ENCODE assay signal across 2 cellular contexts in genomic region chr10:63457576-63457975, GRCh38.
TF ChIP-seq lines count a peak whose summit lies in the region.

No MANE protein-coding gene starts in this region.

TF ChIP-seq in GM23338, 12 proteins besides CTCF, POLR2A, EP300 and RAD21:
- TF ChIP-seq ETS1 (IDR thresholded peaks at IDR 0.05) (no peak), JUNB (IDR thresholded peaks at IDR 0.05; ENCODE audit: unreplicated experiment) (no peak), ZNF114 (CRISPR knock-in tag; IDR thresholded peaks at IDR 0.05) (no peak), EZH2phosphoT487 (IDR thresholded peaks at IDR 0.05; ENCODE audit: unreplicated experiment) (no peak), NANOG (IDR thresholded peaks at IDR 0.05; ENCODE audit: borderline replicate concordance) (no peak), POLR2AphosphoS5 (IDR thresholded peaks at IDR 0.05; ENCODE audit: low read depth) (no peak), CREB1 (CRISPR knock-in tag; IDR thresholded peaks at IDR 0.05; ENCODE audit: low read depth) (no peak), ZNF331 (CRISPR knock-in tag; IDR thresholded peaks at IDR 0.05; ENCODE audit: low read depth) (no peak), EZH2 (IDR thresholded peaks at IDR 0.05; ENCODE audit: low read depth, unreplicated experiment) (no peak), STAT1 (IDR thresholded peaks at IDR 0.05; ENCODE audit: unreplicated experiment) (no peak)
- TF ChIP-seq, protein P1, sequence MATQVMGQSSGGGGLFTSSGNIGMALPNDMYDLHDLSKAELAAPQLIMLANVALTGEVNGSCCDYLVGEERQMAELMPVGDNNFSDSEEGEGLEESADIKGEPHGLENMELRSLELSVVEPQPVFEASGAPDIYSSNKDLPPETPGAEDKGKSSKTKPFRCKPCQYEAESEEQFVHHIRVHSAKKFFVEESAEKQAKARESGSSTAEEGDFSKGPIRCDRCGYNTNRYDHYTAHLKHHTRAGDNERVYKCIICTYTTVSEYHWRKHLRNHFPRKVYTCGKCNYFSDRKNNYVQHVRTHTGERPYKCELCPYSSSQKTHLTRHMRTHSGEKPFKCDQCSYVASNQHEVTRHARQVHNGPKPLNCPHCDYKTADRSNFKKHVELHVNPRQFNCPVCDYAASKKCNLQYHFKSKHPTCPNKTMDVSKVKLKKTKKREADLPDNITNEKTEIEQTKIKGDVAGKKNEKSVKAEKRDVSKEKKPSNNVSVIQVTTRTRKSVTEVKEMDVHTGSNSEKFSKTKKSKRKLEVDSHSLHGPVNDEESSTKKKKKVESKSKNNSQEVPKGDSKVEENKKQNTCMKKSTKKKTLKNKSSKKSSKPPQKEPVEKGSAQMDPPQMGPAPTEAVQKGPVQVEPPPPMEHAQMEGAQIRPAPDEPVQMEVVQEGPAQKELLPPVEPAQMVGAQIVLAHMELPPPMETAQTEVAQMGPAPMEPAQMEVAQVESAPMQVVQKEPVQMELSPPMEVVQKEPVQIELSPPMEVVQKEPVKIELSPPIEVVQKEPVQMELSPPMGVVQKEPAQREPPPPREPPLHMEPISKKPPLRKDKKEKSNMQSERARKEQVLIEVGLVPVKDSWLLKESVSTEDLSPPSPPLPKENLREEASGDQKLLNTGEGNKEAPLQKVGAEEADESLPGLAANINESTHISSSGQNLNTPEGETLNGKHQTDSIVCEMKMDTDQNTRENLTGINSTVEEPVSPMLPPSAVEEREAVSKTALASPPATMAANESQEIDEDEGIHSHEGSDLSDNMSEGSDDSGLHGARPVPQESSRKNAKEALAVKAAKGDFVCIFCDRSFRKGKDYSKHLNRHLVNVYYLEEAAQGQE (IDR thresholded peaks at IDR 0.05; ENCODE audit: unreplicated experiment), result no peak
- TF ChIP-seq, protein P2, sequence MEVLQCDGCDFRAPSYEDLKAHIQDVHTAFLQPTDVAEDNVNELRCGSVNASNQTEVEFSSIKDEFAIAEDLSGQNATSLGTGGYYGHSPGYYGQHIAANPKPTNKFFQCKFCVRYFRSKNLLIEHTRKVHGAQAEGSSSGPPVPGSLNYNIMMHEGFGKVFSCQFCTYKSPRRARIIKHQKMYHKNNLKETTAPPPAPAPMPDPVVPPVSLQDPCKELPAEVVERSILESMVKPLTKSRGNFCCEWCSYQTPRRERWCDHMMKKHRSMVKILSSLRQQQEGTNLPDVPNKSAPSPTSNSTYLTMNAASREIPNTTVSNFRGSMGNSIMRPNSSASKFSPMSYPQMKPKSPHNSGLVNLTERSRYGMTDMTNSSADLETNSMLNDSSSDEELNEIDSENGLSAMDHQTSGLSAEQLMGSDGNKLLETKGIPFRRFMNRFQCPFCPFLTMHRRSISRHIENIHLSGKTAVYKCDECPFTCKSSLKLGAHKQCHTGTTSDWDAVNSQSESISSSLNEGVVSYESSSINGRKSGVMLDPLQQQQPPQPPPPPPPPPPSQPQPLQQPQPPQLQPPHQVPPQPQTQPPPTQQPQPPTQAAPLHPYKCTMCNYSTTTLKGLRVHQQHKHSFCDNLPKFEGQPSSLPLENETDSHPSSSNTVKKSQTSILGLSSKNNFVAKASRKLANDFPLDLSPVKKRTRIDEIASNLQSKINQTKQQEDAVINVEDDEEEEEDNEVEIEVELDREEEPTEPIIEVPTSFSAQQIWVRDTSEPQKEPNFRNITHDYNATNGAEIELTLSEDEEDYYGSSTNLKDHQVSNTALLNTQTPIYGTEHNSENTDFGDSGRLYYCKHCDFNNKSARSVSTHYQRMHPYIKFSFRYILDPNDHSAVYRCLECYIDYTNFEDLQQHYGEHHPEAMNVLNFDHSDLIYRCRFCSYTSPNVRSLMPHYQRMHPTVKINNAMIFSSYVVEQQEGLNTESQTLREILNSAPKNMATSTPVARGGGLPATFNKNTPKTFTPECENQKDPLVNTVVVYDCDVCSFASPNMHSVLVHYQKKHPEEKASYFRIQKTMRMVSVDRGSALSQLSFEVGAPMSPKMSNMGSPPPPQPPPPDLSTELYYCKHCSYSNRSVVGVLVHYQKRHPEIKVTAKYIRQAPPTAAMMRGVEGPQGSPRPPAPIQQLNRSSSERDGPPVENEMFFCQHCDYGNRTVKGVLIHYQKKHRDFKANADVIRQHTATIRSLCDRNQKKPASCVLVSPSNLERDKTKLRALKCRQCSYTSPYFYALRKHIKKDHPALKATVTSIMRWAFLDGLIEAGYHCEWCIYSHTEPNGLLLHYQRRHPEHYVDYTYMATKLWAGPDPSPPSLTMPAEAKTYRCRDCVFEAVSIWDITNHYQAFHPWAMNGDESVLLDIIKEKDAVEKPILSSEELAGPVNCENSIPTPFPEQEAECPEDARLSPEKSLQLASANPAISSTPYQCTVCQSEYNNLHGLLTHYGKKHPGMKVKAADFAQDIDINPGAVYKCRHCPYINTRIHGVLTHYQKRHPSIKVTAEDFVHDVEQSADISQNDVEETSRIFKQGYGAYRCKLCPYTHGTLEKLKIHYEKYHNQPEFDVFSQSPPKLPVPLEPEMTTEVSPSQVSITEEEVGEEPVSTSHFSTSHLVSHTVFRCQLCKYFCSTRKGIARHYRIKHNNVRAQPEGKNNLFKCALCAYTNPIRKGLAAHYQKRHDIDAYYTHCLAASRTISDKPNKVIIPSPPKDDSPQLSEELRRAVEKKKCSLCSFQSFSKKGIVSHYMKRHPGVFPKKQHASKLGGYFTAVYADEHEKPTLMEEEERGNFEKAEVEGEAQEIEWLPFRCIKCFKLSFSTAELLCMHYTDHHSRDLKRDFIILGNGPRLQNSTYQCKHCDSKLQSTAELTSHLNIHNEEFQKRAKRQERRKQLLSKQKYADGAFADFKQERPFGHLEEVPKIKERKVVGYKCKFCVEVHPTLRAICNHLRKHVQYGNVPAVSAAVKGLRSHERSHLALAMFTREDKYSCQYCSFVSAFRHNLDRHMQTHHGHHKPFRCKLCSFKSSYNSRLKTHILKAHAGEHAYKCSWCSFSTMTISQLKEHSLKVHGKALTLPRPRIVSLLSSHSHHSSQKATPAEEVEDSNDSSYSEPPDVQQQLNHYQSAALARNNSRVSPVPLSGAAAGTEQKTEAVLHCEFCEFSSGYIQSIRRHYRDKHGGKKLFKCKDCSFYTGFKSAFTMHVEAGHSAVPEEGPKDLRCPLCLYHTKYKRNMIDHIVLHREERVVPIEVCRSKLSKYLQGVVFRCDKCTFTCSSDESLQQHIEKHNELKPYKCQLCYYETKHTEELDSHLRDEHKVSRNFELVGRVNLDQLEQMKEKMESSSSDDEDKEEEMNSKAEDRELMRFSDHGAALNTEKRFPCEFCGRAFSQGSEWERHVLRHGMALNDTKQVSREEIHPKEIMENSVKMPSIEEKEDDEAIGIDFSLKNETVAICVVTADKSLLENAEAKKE (CRISPR knock-in tag; IDR thresholded peaks at IDR 0.05), result no peak

TF ChIP-seq in IMR-90, 13 proteins besides CTCF, POLR2A, EP300 and RAD21:
- TF ChIP-seq ELK1 (IDR thresholded peaks at IDR 0.05; ENCODE audit: borderline replicate concordance, low read depth, low read length), result no peak
- TF ChIP-seq BHLHE40 (IDR thresholded peaks at IDR 0.05; ENCODE audit: low read depth, low read length), result no peak
- no peak for TF ChIP-seq CHD1 (IDR thresholded peaks at IDR 0.05; ENCODE audit: low read depth, low read length)
- no peak for TF ChIP-seq MAFK (IDR thresholded peaks at IDR 0.05; ENCODE audit: low read depth, low read length)
- TF ChIP-seq MXI1 (IDR thresholded peaks at IDR 0.05; ENCODE audit: borderline replicate concordance, low read depth, low read length), result no peak
- TF ChIP-seq MAZ (IDR thresholded peaks at IDR 0.05; ENCODE audit: borderline replicate concordance, low read depth, low read length), result no peak
- TF ChIP-seq, protein P3, sequence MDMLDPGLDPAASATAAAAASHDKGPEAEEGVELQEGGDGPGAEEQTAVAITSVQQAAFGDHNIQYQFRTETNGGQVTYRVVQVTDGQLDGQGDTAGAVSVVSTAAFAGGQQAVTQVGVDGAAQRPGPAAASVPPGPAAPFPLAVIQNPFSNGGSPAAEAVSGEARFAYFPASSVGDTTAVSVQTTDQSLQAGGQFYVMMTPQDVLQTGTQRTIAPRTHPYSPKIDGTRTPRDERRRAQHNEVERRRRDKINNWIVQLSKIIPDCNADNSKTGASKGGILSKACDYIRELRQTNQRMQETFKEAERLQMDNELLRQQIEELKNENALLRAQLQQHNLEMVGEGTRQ (IDR thresholded peaks at IDR 0.05; ENCODE audit: low read depth, low read length), result no peak
- no peak for TF ChIP-seq FOS (IDR thresholded peaks at IDR 0.05; ENCODE audit: low read depth, low read length)
